In genomic region chr3:100352296-100353178, GRCh38 we compare ENCODE assay signal across 29 cellular contexts. TPM values are rescaled to one million over a fixed set of nuclear protein-coding genes. Genes with fewer than 3 reads are reported as not detected.
DNase-seq lines count a peak whose midpoint lies in the region; ATAC-seq and TF ChIP-seq lines count a peak whose summit lies in the region.
"Had no signal": no experiment of that assay in that cellular context is flagged by ENCODE, and none has a peak within 500 bp of the region (broad histone marks: within the 10 kb centered on the region; RNA-seq: fewer than 3 reads in every experiment).

No MANE protein-coding gene starts in this region.

- no peak overlapping the region for H3K27ac ChIP-seq in right cardiac atrium (ENCODE audit: low read length)
- no peak overlapping the region for H3K27ac ChIP-seq in foreskin keratinocyte
- H3K27ac ChIP-seq: coronary artery, heart left ventricle, KMS-11, ovary, SJCRH30, thyroid gland, vagina, VCaP had no signal

- H3K9me3 ChIP-seq in right cardiac atrium (ENCODE audit: control insufficient read depth, low read length) = no peaks in the 10 kb centered on the region
- H3K9me3 ChIP-seq: heart left ventricle, ovary, thyroid gland, vagina had no signal

- TF ChIP-seq CTCF in foreskin keratinocyte (conservative IDR thresholded peaks at IDR 0.05) = no peak

- WGBS in right cardiac atrium = 95% methylated on average over 9 of the region's 9 CpGs

- DNase-seq in Right ventricle myocardium superior (no peak), right cardiac atrium (no peak), amniotic epithelial cell (ENCODE audit: low read depth) (peak; percentile 47), foreskin keratinocyte (peak; percentile 36 to 63), renal cortical epithelial cell (ENCODE audit: low read depth) (peak; percentile 49), NOMO-1 (lab: John Stamatoyannopoulos, UW; ENCODE audit: unreplicated experiment in 2 of 2) (no peak), NCI-H345 treated with DMSO at 0.1 percent for 48 hours (lab: John Stamatoyannopoulos, UW; ENCODE audit: unreplicated experiment) (no peak), DMS 273 treated with DMSO at 0.1 percent for 48 hours (lab: John Stamatoyannopoulos, UW) (no peak)
- DNase-seq: activated CD4-positive, alpha-beta T cell treated with anti-CD3 and anti-CD28 coated beads for 36 hours; activated CD8-positive, alpha-beta memory T cell treated with anti-CD3 and anti-CD28 coated beads for 24 hours; activated T-cell treated with anti-CD3 and anti-CD28 coated beads for 4 hours; CD4-positive, CD25-positive, alpha-beta regulatory T cell; DND-41; effector CD8-positive, alpha-beta T cell; heart left ventricle; kidney glomerular epithelial cell; NCI-H2029; NCI-H526; nephron progenitor cell; ovary; retina; SJCRH30; stimulated activated CD8-positive, alpha-beta memory T cell treated with anti-CD3 and anti-CD28 coated beads, Interleukin-4, amount 100 ng/mL, for 48 hours; T-helper 9 cell; thyroid gland had no signal

- intact Hi-C loops in Right ventricle myocardium superior (cut with DNase I) (no loop called here), right cardiac atrium (cut with DNase I) (no loop called here)

- no peak overlapping the region for H3K4me3 ChIP-seq in right cardiac atrium (ENCODE audit: low read length)
- H3K4me3 ChIP-seq: coronary artery, heart left ventricle, ovary, SJCRH30, thyroid gland, vagina had no signal

- no peaks in the 10 kb centered on the region for H3K27me3 ChIP-seq in right cardiac atrium (ENCODE audit: control insufficient read depth, insufficient read depth)
- H3K27me3 ChIP-seq in foreskin keratinocyte = no peaks in the 10 kb centered on the region
- H3K27me3 ChIP-seq: heart left ventricle, ovary, SJCRH30, thyroid gland, vagina had no signal

- ATAC-seq in Right ventricle myocardium superior (ENCODE audit: poor library complexity) (peak; percentile 29), right cardiac atrium (no peak), foreskin keratinocyte (peak; percentile 65)
- ATAC-seq: activated CD4-positive, alpha-beta T cell treated with anti-CD3 and anti-CD28 coated beads for 36 hours had no signal

- H3K4me1 ChIP-seq in right cardiac atrium (ENCODE audit: control insufficient read depth, insufficient read depth, low read length) (no peaks in the 10 kb centered on the region), foreskin keratinocyte (no peaks in the 10 kb centered on the region)
- H3K4me1 ChIP-seq: SJCRH30, thyroid gland, vagina had no signal

RNA-seq across cellular contexts. Expression of gene NIT2, which starts 18.0 kb away (rescaled TPM):
- total RNA-seq in Right ventricle myocardium superior = 60.4 TPM
- 10 to 100 TPM; 32.1 to 44.3 (median 37.1) TPM for total RNA-seq in right cardiac atrium
- polyA plus RNA-seq in right cardiac atrium = 26.9 TPM
- total RNA-seq in foreskin keratinocyte = 54.0 and 59.1 TPM in 2 replicates
- 71.3 and 73.7 TPM in 2 replicates for polyA plus RNA-seq in foreskin keratinocyte
- 25.5 and 38.0 TPM in 2 replicates for total RNA-seq in renal cortical epithelial cell

RNA-seq across cellular contexts. Expression of gene TOMM70, which starts 48.4 kb away (rescaled TPM):
- total RNA-seq in Right ventricle myocardium superior (63.1 TPM), right cardiac atrium (10 to 100 TPM; 44.1 to 56.4 (median 51.0) TPM), foreskin keratinocyte (41.6 and 45.7 TPM in 2 replicates), renal cortical epithelial cell (52.1 and 57.3 TPM in 2 replicates)
- polyA plus RNA-seq in right cardiac atrium (28.4 TPM), foreskin keratinocyte (15.8 and 21.7 TPM in 2 replicates)

RNA-seq across cellular contexts. Expression of gene LNP1, which starts 48.8 kb away (rescaled TPM):
- total RNA-seq in Right ventricle myocardium superior (2.6 TPM), right cardiac atrium (1 to 10 TPM; 4.1 to 6.9 (median 4.5) TPM), foreskin keratinocyte (1.0 and 1.6 TPM in 2 replicates), renal cortical epithelial cell (1.2 and 2.0 TPM in 2 replicates)
- polyA plus RNA-seq in right cardiac atrium (4.1 TPM), foreskin keratinocyte (0.66 and 0.87 TPM in 2 replicates)

Comparison
In these comparisons a context has a peak if more than half of its experiments do, and no peak if none do; other contexts are left out.
1. ATAC-seq: peak in Right ventricle myocardium superior (single experiment) and foreskin keratinocyte (single experiment); none in right cardiac atrium (0 of 2).
2. DNase-seq: peak in amniotic epithelial cell (single experiment), foreskin keratinocyte (2 of 2) and renal cortical epithelial cell (single experiment); none in Right ventricle myocardium superior (single experiment), right cardiac atrium (0 of 3), NOMO-1 (0 of 2), NCI-H345 treated with DMSO at 0.1 percent for 48 hours (single experiment) and DMS 273 treated with DMSO at 0.1 percent for 48 hours (single experiment).